25 cellular contexts compared by ENCODE assay signal in the genomic region with DNA sequence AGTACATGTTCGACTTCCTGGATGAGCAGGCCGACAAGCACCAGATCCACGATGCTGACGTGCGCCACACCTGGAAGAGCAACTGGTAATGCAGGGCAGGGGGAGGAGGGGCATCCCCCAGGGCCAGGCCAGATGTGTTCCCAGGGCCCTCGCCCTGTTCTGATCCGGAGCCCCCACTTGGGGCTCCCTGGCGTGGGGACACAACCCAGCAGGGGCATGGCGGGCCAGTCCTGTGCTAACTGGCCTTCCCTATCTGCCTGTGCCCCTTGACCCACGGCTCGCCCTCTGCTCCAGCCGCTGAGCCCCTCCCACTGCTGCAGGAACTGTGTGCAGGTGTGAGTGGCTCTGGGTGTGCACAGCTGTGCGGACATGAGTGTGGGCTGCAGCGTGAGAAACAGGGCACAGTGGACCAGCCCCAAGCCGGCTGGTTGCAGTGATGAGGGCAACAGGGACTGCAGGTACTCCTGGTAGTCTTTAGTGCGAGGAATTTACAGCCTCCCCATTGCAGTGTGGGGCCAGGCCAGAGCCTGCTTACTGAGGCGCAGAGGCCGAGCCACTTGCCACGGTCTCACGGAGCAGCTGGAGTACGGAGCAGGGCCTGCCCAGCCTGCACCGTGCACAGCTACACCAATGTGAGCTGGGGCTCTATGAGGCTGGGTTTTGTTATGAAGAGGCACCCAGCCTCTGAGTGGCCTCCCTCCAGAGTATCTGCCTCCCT. TPM values are rescaled to one million over a fixed set of nuclear protein-coding genes. Genes with fewer than 3 reads are reported as not detected.
DNase-seq lines count a peak whose midpoint lies in the region; ATAC-seq, FAIRE-seq and TF ChIP-seq lines count a peak whose summit lies in the region.
"Had no signal": no experiment of that assay in that cellular context is flagged by ENCODE, and none has a peak within 500 bp of the region (broad histone marks: within the 10 kb centered on the region; RNA-seq: fewer than 3 reads in every experiment).

No MANE protein-coding gene starts in this region.

- no peaks in the 10 kb centered on the region for H3K27me3 ChIP-seq in right cardiac atrium (ENCODE audit: control insufficient read depth, insufficient read depth)
- no peaks in the 10 kb centered on the region for H3K27me3 ChIP-seq in heart left ventricle
- no peaks in the 10 kb centered on the region for H3K27me3 ChIP-seq in thyroid gland
- H3K27me3 ChIP-seq in breast epithelium = no peaks in the 10 kb centered on the region
- H3K27me3 ChIP-seq: BE2C; BLaER1 treated with 17β-estradiol and CSF1 and Interleukin-3, amounts not matched to agents 10 nM and 100 nM had no signal

- intact Hi-C loops in right cardiac atrium (cut with DNase I) (no loop called here), heart left ventricle (cut with DNase I) (no loop called here), kidney (cut with DNase I) (no loop called here), thyroid gland (cut with DNase I) (no loop called here), breast epithelium (cut with DNase I; ENCODE audit: low total_unique reads) (no loop called here)

- no peak overlapping the region for H3K9ac ChIP-seq in kidney (ENCODE audit: low read length in 2 of 2)
- H3K9ac ChIP-seq: BLaER1 treated with 17β-estradiol and CSF1 and Interleukin-3, amounts not matched to agents 10 nM and 100 nM had no signal

- H3K27ac ChIP-seq in right cardiac atrium (ENCODE audit: low read length) (no peak overlapping the region), heart left ventricle (no peak overlapping the region), kidney (ENCODE audit: low read depth in 2 of 2, low read length in 2 of 2) (no peak overlapping the region), thyroid gland (no peak overlapping the region), breast epithelium (no peak overlapping the region)
- H3K27ac ChIP-seq: A549; BLaER1 treated with 17β-estradiol and CSF1 and Interleukin-3, amounts not matched to agents 10 nM and 100 nM had no signal

- DNase-seq in right cardiac atrium (peak in 2 of 3 donors; percentile 46 to 47), heart left ventricle (no peak), kidney (peak; percentile 66), thyroid gland (peak; percentile 56 to 69), breast epithelium (ENCODE audit: low spot score in 2 of 2) (no peak)
- DNase-seq: 8988T; ACHN; AML-193; BE2C; Calu3; CD4-positive, alpha-beta T cell; COR-L47; DMS53; DMS79 treated with DMSO at 0.1 percent for 48 hours; GF-D8; GOT3; HFFc6 had no signal

- H3K4me3 ChIP-seq in right cardiac atrium (ENCODE audit: low read length) (no peak overlapping the region), heart left ventricle (no peak overlapping the region), kidney (ENCODE audit: low read length in 2 of 2) (no peak overlapping the region), thyroid gland (replicated peaks in 1 of 3) (no peak overlapping the region), breast epithelium (no peak overlapping the region)
- H3K4me3 ChIP-seq: A549; BLaER1 treated with 17β-estradiol and CSF1 and Interleukin-3, amounts not matched to agents 10 nM and 100 nM; HAP-1 had no signal

- no peaks in the 10 kb centered on the region for H3K4me1 ChIP-seq in right cardiac atrium (ENCODE audit: control insufficient read depth, insufficient read depth, low read length)
- peaks cover 0 to 3% (median 0%) of the 10 kb centered on the region in 12 donors for H3K4me1 ChIP-seq in heart left ventricle
- H3K4me1 ChIP-seq in kidney (ENCODE audit: control insufficient read depth in 1 of 2, insufficient read depth in 1 of 2, low read depth in 1 of 2, low read length in 2 of 2) = peaks cover 2 to 5% of the 10 kb centered on the region in 2 donors
- H3K4me1 ChIP-seq in thyroid gland = peaks cover 0 to 4% of the 10 kb centered on the region in 2 donors
- H3K4me1 ChIP-seq in breast epithelium = no peaks in the 10 kb centered on the region
- H3K4me1 ChIP-seq: HAP-1 had no signal

- H3K9me3 ChIP-seq in right cardiac atrium (ENCODE audit: control insufficient read depth, low read length) (no peaks in the 10 kb centered on the region), heart left ventricle (no peaks in the 10 kb centered on the region), kidney (ENCODE audit: control insufficient read depth in 1 of 2, low read length in 2 of 2) (no peaks in the 10 kb centered on the region), thyroid gland (no peaks in the 10 kb centered on the region), breast epithelium (no peaks in the 10 kb centered on the region)
- H3K9me3 ChIP-seq: A549; BE2C; BLaER1 treated with 17β-estradiol and CSF1 and Interleukin-3, amounts not matched to agents 10 nM and 100 nM; HAP-1 had no signal

- no peak for TF ChIP-seq POLR2A in heart left ventricle (IDR thresholded peaks at IDR 0.05)
- no peak for TF ChIP-seq POLR2A in thyroid gland (IDR thresholded peaks at IDR 0.05)
- TF ChIP-seq POLR2A in breast epithelium (IDR thresholded peaks at IDR 0.05) = no peak

- H3K36me3 ChIP-seq in heart left ventricle = peaks cover 0 to 77% (median 50%) of the 10 kb centered on the region in 9 donors
- no peaks in the 10 kb centered on the region for H3K36me3 ChIP-seq in kidney (ENCODE audit: control insufficient read depth in 1 of 2, insufficient read depth in 2 of 2, low read length in 2 of 2)
- H3K36me3 ChIP-seq in thyroid gland = peaks cover 33 to 36% of the 10 kb centered on the region in 2 donors
- H3K36me3 ChIP-seq in breast epithelium = peaks cover 7% of the 10 kb centered on the region

- ATAC-seq in right cardiac atrium = no peak
- ATAC-seq in heart left ventricle = no peak
- no peak for ATAC-seq in GM18873 (IDR thresholded peaks at IDR 0.05; ENCODE audit: low FRiP score, unreplicated experiment)
- ATAC-seq: A549 had no signal

- whole genome bisulfite sequencing in right cardiac atrium = 94% methylated on average over 22 of the region's 22 CpGs
- WGBS in heart left ventricle, 4 donors = 93 to 96% (median 94%) methylated on average over 8 to 22 of the region's 22 CpGs
- 70 to 88% methylated on average over 15 to 17 of the region's 22 CpGs for WGBS in thyroid gland, 2 donors

- no peak for TF ChIP-seq CTCF in heart left ventricle (IDR thresholded peaks at IDR 0.05)
- no peak for TF ChIP-seq CTCF in kidney (IDR thresholded peaks at IDR 0.05; ENCODE audit: borderline replicate concordance, extremely low read depth, insufficient read depth)
- TF ChIP-seq CTCF in thyroid gland (IDR thresholded peaks at IDR 0.05) = no peak
- TF ChIP-seq CTCF in breast epithelium (IDR thresholded peaks at IDR 0.05) = no peak

- no peak for FAIRE-seq in kidney (lab: Jason Lieb, UNC)
- FAIRE-seq: A549, GM12891, GM18507, H54 had no signal

RNA-seq across cellular contexts. Expression of a gene that starts 47.6 kb away (rescaled TPM):
- 10 to 100 TPM; 12.8 to 17.8 (median 15.2) TPM for total RNA-seq in right cardiac atrium
- polyA plus RNA-seq in right cardiac atrium = 9.9 TPM
- 10 to 100 TPM; 19.5 to 38.8 (median 29.6) TPM for total RNA-seq in heart left ventricle
- 10 to 100 TPM; 14.6 to 30.4 TPM for polyA plus RNA-seq in heart left ventricle
- total RNA-seq in kidney = 29.0 TPM
- polyA plus RNA-seq in kidney (ENCODE audit: insufficient read depth, low read depth, low replicate concordance) = 5.3 TPM
- 10 to 100 TPM; 16.0 to 28.0 (median 22.8) TPM for total RNA-seq in thyroid gland
- total RNA-seq in breast epithelium = 10 to 100 TPM; 21.3 to 32.2 (median 25.9) TPM
- polyA plus RNA-seq: CD14-positive monocyte had no signal

Comparison
In these comparisons a context has a peak if more than half of its experiments do, and no peak if none do; other contexts are left out.
1. DNase-seq: peak in right cardiac atrium (2 of 3), kidney (single experiment) and thyroid gland (2 of 2); none in heart left ventricle (0 of 5) and breast epithelium (0 of 2).